In the genomic region with DNA sequence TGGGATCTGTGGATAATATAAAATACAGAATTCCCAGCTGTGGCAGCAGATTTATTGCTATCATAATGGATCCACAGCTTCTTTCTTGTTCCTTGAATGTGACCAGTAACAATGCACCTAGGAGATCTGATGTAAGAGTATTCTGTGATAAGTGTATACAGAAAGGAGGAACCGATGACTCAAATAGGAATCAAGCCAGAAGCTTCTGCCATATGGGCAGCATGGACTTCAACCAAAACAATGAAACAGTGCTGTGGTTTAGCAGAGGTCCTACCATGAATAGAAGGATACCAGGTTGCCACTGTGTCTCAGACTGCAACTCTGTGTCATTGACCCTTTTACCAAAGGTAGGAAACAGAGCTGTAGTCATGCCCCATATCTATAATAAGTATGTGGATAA, we compare ENCODE assay signal across 14 cellular contexts.
DNase-seq lines count a peak whose midpoint lies in the region; ATAC-seq and TF ChIP-seq lines count a peak whose summit lies in the region.
"Had no signal": no experiment of that assay in that cellular context is flagged by ENCODE, and none has a peak within 500 bp of the region (broad histone marks: within the 10 kb centered on the region; RNA-seq: fewer than 3 reads in every experiment).

No MANE protein-coding gene starts in this region.

- no peak overlapping the region for H2AFZ ChIP-seq in OCI-LY7 (ENCODE audit: low read length)
- H2AFZ ChIP-seq: hepatocyte had no signal

- CTCF ChIA-PET in OCI-LY7 (lab: Charles Lee; ENCODE audit: unreplicated experiment), result no interaction called here

- H3K27ac Mint-ChIP-seq in brain, result peak overlapping the region in 3 of 5 experiments; percentile 31 to 80 (median 73)
- H3K27ac Mint-ChIP-seq: activated CD4-positive, alpha-beta memory T cell treated with anti-CD3 and anti-CD28 coated beads for 36 hours; stimulated activated memory B cell treated with anti-CD40 and anti-IgM and Interleukin-4, amounts not matched to agents 10 μg/mL and 1 μg/mL and 100 μg/mL, for 72 hours had no signal

- peaks cover 62% of the 10 kb centered on the region for H3K4me1 Mint-ChIP-seq in brain
- H3K4me1 Mint-ChIP-seq: stimulated activated memory B cell treated with anti-CD40 and anti-IgM and Interleukin-4, amounts not matched to agents 10 μg/mL and 1 μg/mL and 100 μg/mL, for 72 hours had no signal

- H3K4me3 ChIP-seq in OCI-LY7 (ENCODE audit: low read depth, low read length, poor library complexity, severe bottlenecking) (no peak overlapping the region), left lung (no peak overlapping the region)
- H3K4me3 ChIP-seq: hepatocyte had no signal

- ATAC-seq in GM18505 (IDR thresholded peaks at IDR 0.05; ENCODE audit: unreplicated experiment) (peak; percentile 54), HG03565 (IDR thresholded peaks at IDR 0.05; ENCODE audit: unreplicated experiment) (peak; percentile 49), left lung (no peak)
- ATAC-seq: stimulated activated memory B cell treated with anti-CD40 and anti-IgM and Interleukin-4, amounts not matched to agents 10 μg/mL and 1 μg/mL and 100 μg/mL, for 72 hours had no signal

- peak; percentile 36 for DNase-seq in non-pigmented ciliary epithelial cell (ENCODE audit: low read depth)
- no peak for DNase-seq in NCI-H128 (lab: John Stamatoyannopoulos, UW; ENCODE audit: unreplicated experiment)
- no peak for DNase-seq in DMS53 (lab: John Stamatoyannopoulos, UW)
- DNase-seq in OCI-LY7 (ENCODE audit: low spot score), result no peak
- no peak for DNase-seq in left lung
- DNase-seq: activated CD4-positive, alpha-beta memory T cell treated with anti-CD3 and anti-CD28 coated beads for 36 hours; activated naive CD4-positive, alpha-beta T cell; mesendoderm; NCI-H1436 treated with DMSO at 0.1 percent for 48 hours had no signal

- intact Hi-C loops in OCI-LY7 (cut with micrococcal nuclease; ENCODE audit: unreplicated experiment), result no loop called here
- intact Hi-C loops in left lung (cut with DNase I), result no loop called here

- H3K4me3 Mint-ChIP-seq in brain, result no peak overlapping the region
- H3K4me3 Mint-ChIP-seq: activated CD4-positive, alpha-beta memory T cell treated with anti-CD3 and anti-CD28 coated beads for 36 hours; stimulated activated memory B cell treated with anti-CD40 and anti-IgM and Interleukin-4, amounts not matched to agents 10 μg/mL and 1 μg/mL and 100 μg/mL, for 72 hours had no signal

- POLR2A ChIA-PET in OCI-LY7 (lab: Charles Lee), result no interaction called here

- H3K36me3 ChIP-seq in OCI-LY7 (ENCODE audit: insufficient read depth, low read length) (no peaks in the 10 kb centered on the region), left lung (no peaks in the 10 kb centered on the region)

- H3K27me3 Mint-ChIP-seq in brain, result no peaks in the 10 kb centered on the region
- H3K27me3 Mint-ChIP-seq: activated CD4-positive, alpha-beta memory T cell treated with anti-CD3 and anti-CD28 coated beads for 36 hours; stimulated activated memory B cell treated with anti-CD40 and anti-IgM and Interleukin-4, amounts not matched to agents 10 μg/mL and 1 μg/mL and 100 μg/mL, for 72 hours had no signal

- no peak for TF ChIP-seq POLR2A in GM18505 (IDR thresholded peaks at IDR 0.05; ENCODE audit: borderline replicate concordance, extremely low read depth, insufficient read depth, insufficient read length)

- no peaks in the 10 kb centered on the region for H3K27me3 ChIP-seq in left lung
- H3K27me3 ChIP-seq: hepatocyte had no signal

- no peaks in the 10 kb centered on the region for H3K9me3 Mint-ChIP-seq in brain
- H3K9me3 Mint-ChIP-seq: activated CD4-positive, alpha-beta memory T cell treated with anti-CD3 and anti-CD28 coated beads for 36 hours; stimulated activated memory B cell treated with anti-CD40 and anti-IgM and Interleukin-4, amounts not matched to agents 10 μg/mL and 1 μg/mL and 100 μg/mL, for 72 hours had no signal

- no peaks in the 10 kb centered on the region for H4K20me1 ChIP-seq in OCI-LY7 (ENCODE audit: insufficient read depth, low read length)

- no TSS peak for BruUV-seq in OCI-LY7 (replicated peaks; lab: Mats Ljungman, UMichigan)

- no peaks in the 10 kb centered on the region for H3K9me2 ChIP-seq in OCI-LY7 (ENCODE audit: insufficient read depth, low read length)

- no peaks in the 10 kb centered on the region for H3K4me1 ChIP-seq in OCI-LY7 (ENCODE audit: insufficient read depth, low read length, poor library complexity, severe bottlenecking)
- no peaks in the 10 kb centered on the region for H3K4me1 ChIP-seq in left lung

- H3K27ac ChIP-seq in OCI-LY7 (ENCODE audit: low read depth, low read length, poor library complexity, severe bottlenecking) (no peak overlapping the region), left lung (no peak overlapping the region)
- H3K27ac ChIP-seq: hepatocyte had no signal

- peaks cover 36% of the 10 kb centered on the region for H3K36me3 Mint-ChIP-seq in brain
- H3K36me3 Mint-ChIP-seq: activated CD4-positive, alpha-beta memory T cell treated with anti-CD3 and anti-CD28 coated beads for 36 hours; stimulated activated memory B cell treated with anti-CD40 and anti-IgM and Interleukin-4, amounts not matched to agents 10 μg/mL and 1 μg/mL and 100 μg/mL, for 72 hours had no signal

- H3K4me2 ChIP-seq in OCI-LY7 (ENCODE audit: low read length), result no peak overlapping the region
- H3K4me2 ChIP-seq: hepatocyte had no signal

- H3K79me2 ChIP-seq in OCI-LY7 (ENCODE audit: insufficient read depth, low read depth, low read length), result no peaks in the 10 kb centered on the region
- H3K79me2 ChIP-seq: hepatocyte had no signal

- no peak for TF ChIP-seq CTCF in brain (conservative IDR thresholded peaks at IDR 0.05)
- TF ChIP-seq CTCF in OCI-LY7 (conservative IDR thresholded peaks at IDR 0.05; ENCODE audit: low read length), result no peak
- TF ChIP-seq CTCF in left lung (IDR thresholded peaks at IDR 0.05), result no peak

- H3K9me3 ChIP-seq in OCI-LY7 (ENCODE audit: low read length), result no peaks in the 10 kb centered on the region
- no peaks in the 10 kb centered on the region for H3K9me3 ChIP-seq in left lung
